Comparison of ENCODE assay signal across 9 cellular contexts in genomic region chr17:80071116-80071980, GRCh38. TPM values are rescaled to one million over a fixed set of nuclear protein-coding genes. Genes with fewer than 3 reads are reported as not detected.
DNase-seq lines count a peak whose midpoint lies in the region; ATAC-seq, FAIRE-seq and TF ChIP-seq lines count a peak whose summit lies in the region.
"Had no signal": no experiment of that assay in that cellular context is flagged by ENCODE, and none has a peak within 500 bp of the region (broad histone marks: within the 10 kb centered on the region; RNA-seq: fewer than 3 reads in every experiment).

No MANE protein-coding gene starts in this region.

- no peaks in the 10 kb centered on the region for H3K36me3 ChIP-seq in adrenal gland (replicated peaks in 1 of 2)
- H3K36me3 ChIP-seq in psoas muscle (ENCODE audit: insufficient read depth in 1 of 2, low read depth in 1 of 2) = no peaks in the 10 kb centered on the region

- TF ChIP-seq CTCF in C4-2B (conservative IDR thresholded peaks at IDR 0.05) (no peak), adrenal gland (IDR thresholded peaks at IDR 0.05) (no peak), psoas muscle (IDR thresholded peaks at IDR 0.05) (no peak)

- H3K4me3 ChIP-seq in adrenal gland (peak overlapping the region in 2 of 4 donors; percentile 26 to 37), psoas muscle (peak overlapping the region; percentile 54)

- WGBS in adrenal gland, 4 donors = 11 to 16% (median 15%) methylated on average over 14 to 22 of the region's 22 CpGs
- 9 to 23% (median 11%) methylated on average over 20 to 22 of the region's 22 CpGs for whole genome bisulfite sequencing in psoas muscle, 3 donors

- peak in 1 of 2 donors; percentile 28 for TF ChIP-seq POLR2A in adrenal gland (IDR thresholded peaks at IDR 0.05)

- H3K27me3 ChIP-seq in adrenal gland = no peaks in the 10 kb centered on the region
- no peaks in the 10 kb centered on the region for H3K27me3 ChIP-seq in psoas muscle (ENCODE audit: insufficient read depth in 3 of 3, low read length in 2 of 3)

- no peak for FAIRE-seq in RCC 7860 (lab: Jason Lieb, UNC)

- intact Hi-C loops in adrenal gland (cut with DNase I) = no loop called here
- intact Hi-C loops in cardiac septum (cut with DNase I) = no loop called here
- intact Hi-C loops in psoas muscle (cut with DNase I) = no loop called here

- ATAC-seq in psoas muscle = peak; percentile 57 to 75 (median 68)
- ATAC-seq: stimulated activated naive B cell treated with anti-CD40 and anti-IgM and Interleukin-4, amounts not matched to agents 10 μg/mL and 1 μg/mL and 100 μg/mL, for 72 hours had no signal

- H3K4me1 ChIP-seq in adrenal gland (replicated peaks in 1 of 2) (peaks cover 30 to 40% of the 10 kb centered on the region in 2 donors), psoas muscle (peaks cover 15% of the 10 kb centered on the region)

- H3K9me3 ChIP-seq in adrenal gland (replicated peaks in 1 of 3) (no peaks in the 10 kb centered on the region), psoas muscle (no peaks in the 10 kb centered on the region)

- DNase-seq in adrenal gland (peak; percentile 78 to 95 (median 90)), cardiac septum (ENCODE audit: low spot score) (peak; percentile 77), psoas muscle (peak; percentile 69 to 71), GM19240 (ENCODE audit: insufficient read length, low spot score) (no peak), RCC 7860 (ENCODE audit: low spot score) (no peak)
- DNase-seq in activated CD8-positive, alpha-beta memory T cell treated with anti-CD3 and anti-CD28 coated beads for 24 hours = no peak
- no peak for DNase-seq in activated CD4-positive, alpha-beta T cell treated with anti-CD3 and anti-CD28 coated beads, Interleukin-2, amount 50 U/mL, for 48 hours
- DNase-seq: stimulated activated naive B cell treated with anti-CD40 and anti-IgM and Interleukin-4, amounts not matched to agents 10 μg/mL and 1 μg/mL and 100 μg/mL, for 72 hours had no signal

- H3K27ac ChIP-seq in C4-2B = peak overlapping the region; percentile 96
- H3K27ac ChIP-seq in adrenal gland = peak overlapping the region; percentile 75 to 95 (median 87)
- peak overlapping the region; percentile 73 for H3K27ac ChIP-seq in psoas muscle

RNA-seq across cellular contexts. Expression of gene GAA, which starts 30.0 kb away (rescaled TPM):
- total RNA-seq in adrenal gland (100 to 1,000 TPM in 5 of 8 donors, 10 to 100 TPM in 3; 68.6 to 170 (median 126) TPM), cardiac septum (47.0 TPM), psoas muscle (10 to 100 TPM; 27.3 to 42.4 (median 34.3) TPM)
- polyA plus RNA-seq in adrenal gland (10 to 100 TPM in 2 of 3 donors, 1 to 10 TPM in 1; 5.6 to 96.5 (median 52.3) TPM), psoas muscle (10 to 100 TPM; 19.6 to 24.3 (median 22.8) TPM)

RNA-seq across cellular contexts. Expression of gene CCDC40, which starts 34.9 kb away (rescaled TPM):
- total RNA-seq in adrenal gland (10 to 100 TPM in 3 of 8 donors, 1 to 10 TPM in 5; 3.0 to 15.7 (median 7.6) TPM), cardiac septum (9.0 TPM), psoas muscle (1 to 10 TPM in 3 of 4 donors, under 1 TPM in 1; 0.71 to 1.9 (median 1.7) TPM)
- polyA plus RNA-seq in adrenal gland (10 to 100 TPM in 1 of 3 donors, 1 to 10 TPM in 2; 2.1 to 11.6 (median 3.7) TPM), psoas muscle (1 to 10 TPM in 2 of 3 donors, under 1 TPM in 1; 0.51 to 1.4 (median 1.2) TPM)

RNA-seq across cellular contexts. Expression of gene TBC1D16, which starts 35.7 kb away (rescaled TPM):
- 10 to 100 TPM; 22.5 to 62.5 (median 40.7) TPM for total RNA-seq in adrenal gland
- polyA plus RNA-seq in adrenal gland = 10 to 100 TPM in 1 of 3 donors, 1 to 10 TPM in 2; 4.2 to 12.9 (median 6.0) TPM
- total RNA-seq in cardiac septum = 17.1 TPM
- total RNA-seq in psoas muscle = 10 to 100 TPM in 2 of 4 donors, 1 to 10 TPM in 2; 6.5 to 11.4 (median 8.7) TPM
- polyA plus RNA-seq in psoas muscle = 1 to 10 TPM; 1.7 to 6.4 (median 3.2) TPM

Comparison
In these comparisons a context has a peak if more than half of its experiments do, and no peak if none do; other contexts are left out.
1. DNase-seq: peak in adrenal gland (7 of 7), cardiac septum (single experiment) and psoas muscle (2 of 2); none in activated CD8-positive, alpha-beta memory T cell treated with anti-CD3 and anti-CD28 coated beads for 24 hours (single experiment), GM19240 (single experiment), RCC 7860 (single experiment) and activated CD4-positive, alpha-beta T cell treated with anti-CD3 and anti-CD28 coated beads, Interleukin-2, amount 50 U/mL, for 48 hours (0 of 2).
2. Peak in every context shown above with its lines, with median percentiles within 50 percentile points of each other: H3K27ac ChIP-seq.